Comparison of ENCODE assay signal across 16 cellular contexts in genomic region chr4:144556636-144557035, GRCh38.
"Had no signal": no experiment of that assay in that cellular context is flagged by ENCODE, and none has a peak within 500 bp of the region (broad histone marks: within the 10 kb centered on the region; RNA-seq: fewer than 3 reads in every experiment).

No MANE protein-coding gene starts in this region.

- H3K9me3 Mint-ChIP-seq: activated B cell treated with CpG ODN at 0.5 μM for 24 hours; activated T-cell treated with anti-CD3 and anti-CD28 coated beads, Interleukin-2, amount 50 U/mL, for 72 hours; neural crest cell had no signal

- H3K27ac ChIP-seq: esophagus squamous epithelium, sigmoid colon, tibial nerve, vagina had no signal

- FAIRE-seq: colon, keratinocyte, TTC549 had no signal

- DNase-seq: activated B cell treated with CpG ODN at 0.5 μM for 24 hours; activated CD4-positive, alpha-beta T cell treated with anti-CD3 and anti-CD28 coated beads for 48 hours; activated CD8-positive, alpha-beta memory T cell treated with anti-CD3 and anti-CD28 coated beads, Interleukin-2, amount 50 U/mL, for 48 hours; activated gamma-delta T cell; activated T-cell treated with anti-CD3 and anti-CD28 coated beads, Interleukin-2, amount 50 U/mL, for 72 hours; esophagus squamous epithelium; hippocampal formation; sigmoid colon; stimulated activated CD4-positive, alpha-beta T cell treated with anti-CD3 and anti-CD28 coated beads, Interleukin-1b, Interleukin-23, amount 100 ng/mL, for 48 hours had no signal

- H3K4me3 ChIP-seq: esophagus squamous epithelium, sigmoid colon, tibial nerve, vagina had no signal

- ATAC-seq: activated naive CD4-positive, alpha-beta T cell treated with anti-CD3 and anti-CD28 coated beads, Interleukin-2, amount 50 U/mL, for 72 hours; activated T-cell treated with anti-CD3 and anti-CD28 coated beads, Interleukin-2, amount 50 U/mL, for 72 hours had no signal

- H3K36me3 Mint-ChIP-seq: activated naive CD4-positive, alpha-beta T cell treated with anti-CD3 and anti-CD28 coated beads, Interleukin-2, amount 50 U/mL, for 72 hours had no signal

- H3K27me3 ChIP-seq: esophagus squamous epithelium, sigmoid colon, tibial nerve, vagina had no signal

- H3K27ac Mint-ChIP-seq: activated B cell treated with CpG ODN at 0.5 μM for 24 hours; activated naive CD4-positive, alpha-beta T cell treated with anti-CD3 and anti-CD28 coated beads, Interleukin-2, amount 50 U/mL, for 72 hours; activated T-cell treated with anti-CD3 and anti-CD28 coated beads, Interleukin-2, amount 50 U/mL, for 72 hours had no signal

- H3K4me1 Mint-ChIP-seq: activated B cell treated with CpG ODN at 0.5 μM for 24 hours, neural crest cell had no signal

- H3K4me3 Mint-ChIP-seq: activated B cell treated with CpG ODN at 0.5 μM for 24 hours; activated T-cell treated with anti-CD3 and anti-CD28 coated beads, Interleukin-2, amount 50 U/mL, for 72 hours; neural crest cell had no signal

- H3K36me3 ChIP-seq: esophagus squamous epithelium, sigmoid colon, tibial nerve, vagina had no signal

- H3K9me3 ChIP-seq: esophagus squamous epithelium, sigmoid colon, tibial nerve, vagina had no signal

- H3K4me1 ChIP-seq: esophagus squamous epithelium, sigmoid colon, tibial nerve, vagina had no signal
